In the genomic region with DNA sequence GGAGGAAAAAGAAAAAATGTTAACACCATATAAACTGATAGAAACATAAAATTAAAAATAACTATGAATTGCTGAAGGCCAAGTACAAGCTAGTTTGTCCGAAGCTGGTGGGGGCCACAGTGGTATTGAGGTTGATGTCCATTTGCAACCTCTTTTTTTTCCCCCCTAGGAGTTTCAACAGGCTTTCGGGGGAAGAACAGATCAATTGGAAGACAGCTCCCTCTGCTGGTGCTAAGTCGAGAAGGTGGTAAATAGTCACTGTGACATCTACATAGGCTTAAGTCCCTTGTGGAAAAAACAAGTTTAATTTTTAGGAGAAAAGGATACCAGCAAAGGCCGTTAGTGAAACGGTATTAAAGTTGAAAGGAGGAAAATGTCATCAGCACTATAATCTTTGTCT, we compare ENCODE assay signal across 8 cellular contexts.
A peak's percentile ranks its signal among the peaks of the same experiment; 100 is the strongest.
DNase-seq lines count a peak whose midpoint lies in the region; ATAC-seq and TF ChIP-seq lines count a peak whose summit lies in the region.

No MANE protein-coding gene starts in this region.

- DNase-seq in MCF 10A (ENCODE audit: unreplicated experiment) (peak; percentile 52), breast epithelium (ENCODE audit: low spot score in 2 of 2) (no peak), HT-29 (ENCODE audit: low spot score) (peak; percentile 49), RWPE2 (ENCODE audit: low spot score) (no peak), colonic mucosa (peak; percentile 39)
- peak in 7 of 10 donors; percentile 4 to 44 (median 29) for DNase-seq in naive thymus-derived CD8-positive, alpha-beta T cell

- CTCF ChIA-PET in MCF 10A (lab: Yijun Ruan, JAX) = interaction anchor here (0.5 to 6.7 kb wide), 29 partner anchors 9 to 1223 kb away, joined by 3 to 63 read pairs (median 4); no protein-coding TSS in a partner anchor

- POLR2A ChIA-PET in MCF 10A (lab: Yijun Ruan, JAX) = no interaction called here
- POLR2A ChIA-PET in naive thymus-derived CD8-positive, alpha-beta T cell (lab: Charles Lee) = no interaction called here

- no peak overlapping the region for H3K9ac ChIP-seq in colonic mucosa (ENCODE audit: low read depth in 2 of 2, low read length in 2 of 2)

- H3K36me3 ChIP-seq in breast epithelium (no peaks in the 10 kb centered on the region), RWPE2 (ENCODE audit: low read depth) (no peaks in the 10 kb centered on the region), colonic mucosa (no peaks in the 10 kb centered on the region)

- no peak for TF ChIP-seq POLR2A in breast epithelium (IDR thresholded peaks at IDR 0.05)

- intact Hi-C loops in MCF 10A (cut with micrococcal nuclease) = loop anchor here (1.0 to 5.0 kb wide), 2 partner anchors 205 to 454 kb away; no protein-coding TSS in a partner anchor
- intact Hi-C loops in breast epithelium (cut with DNase I; ENCODE audit: low total_unique reads) = no loop called here
- intact Hi-C loops in colonic mucosa (cut with DNase I) = loop anchor here (5.0 kb wide), 1 partner anchor 204 kb away; no protein-coding TSS in a partner anchor

- peaks cover 17% of the 10 kb centered on the region for H3K9me3 Mint-ChIP-seq in MCF 10A (ENCODE audit: unreplicated experiment)
- no peaks in the 10 kb centered on the region for H3K9me3 Mint-ChIP-seq in naive thymus-derived CD8-positive, alpha-beta T cell

- H3K4me1 ChIP-seq in breast epithelium = no peaks in the 10 kb centered on the region
- no peaks in the 10 kb centered on the region for H3K4me1 ChIP-seq in RWPE2 (ENCODE audit: insufficient read depth, poor library complexity, severe bottlenecking)
- no peaks in the 10 kb centered on the region for H3K4me1 ChIP-seq in colonic mucosa

- H3K27ac Mint-ChIP-seq in MCF 10A (ENCODE audit: low read depth, unreplicated experiment) = no peak overlapping the region
- no peak overlapping the region for H3K27ac Mint-ChIP-seq in naive thymus-derived CD8-positive, alpha-beta T cell

- peak; percentile 53 for TF ChIP-seq CTCF in MCF 10A (IDR thresholded peaks at IDR 0.05; ENCODE audit: unreplicated experiment)
- peak in 1 of 3 donors; percentile 34 for TF ChIP-seq CTCF in breast epithelium (IDR thresholded peaks at IDR 0.05)
- TF ChIP-seq CTCF in RWPE2 (IDR thresholded peaks at IDR 0.05; ENCODE audit: poor library complexity, severe bottlenecking) = peak; percentile 42
- TF ChIP-seq CTCF in colonic mucosa (IDR thresholded peaks at IDR 0.05) = peak; percentile 63

- no peaks in the 10 kb centered on the region for H3K9me3 ChIP-seq in breast epithelium
- H3K9me3 ChIP-seq in RWPE2 (ENCODE audit: severe bottlenecking) = no peaks in the 10 kb centered on the region
- H3K9me3 ChIP-seq in colonic mucosa = no peaks in the 10 kb centered on the region

- H3K4me3 ChIP-seq in breast epithelium (no peak overlapping the region), RWPE2 (ENCODE audit: severe bottlenecking) (no peak overlapping the region), colonic mucosa (no peak overlapping the region)

- peaks cover 0 to 23% of the 10 kb centered on the region in 2 donors for H3K27me3 ChIP-seq in breast epithelium
- H3K27me3 ChIP-seq in RWPE2 (ENCODE audit: insufficient read depth, poor library complexity, severe bottlenecking) = no peaks in the 10 kb centered on the region
- H3K27me3 ChIP-seq in colonic mucosa = no peaks in the 10 kb centered on the region

- ATAC-seq in RWPE2 (ENCODE audit: low read depth) = no peak
- ATAC-seq in naive thymus-derived CD8-positive, alpha-beta T cell = no peak
- ATAC-seq in HG02623 (IDR thresholded peaks at IDR 0.05; ENCODE audit: unreplicated experiment) = no peak
- ATAC-seq in GM21619 (IDR thresholded peaks at IDR 0.05; ENCODE audit: unreplicated experiment) = no peak

- no peak overlapping the region for H3K4me3 Mint-ChIP-seq in MCF 10A (ENCODE audit: unreplicated experiment)
- H3K4me3 Mint-ChIP-seq in naive thymus-derived CD8-positive, alpha-beta T cell = no peak overlapping the region

- H3K27ac ChIP-seq in breast epithelium (no peak overlapping the region), RWPE2 (ENCODE audit: poor library complexity, severe bottlenecking) (no peak overlapping the region), colonic mucosa (no peak overlapping the region)

- H3K4me1 Mint-ChIP-seq in MCF 10A (ENCODE audit: insufficient read depth, unreplicated experiment) = no peaks in the 10 kb centered on the region
- H3K4me1 Mint-ChIP-seq in naive thymus-derived CD8-positive, alpha-beta T cell = peaks cover 0 to 8% (median 7%) of the 10 kb centered on the region in 4 donors

- peaks cover 16% of the 10 kb centered on the region for H3K27me3 Mint-ChIP-seq in MCF 10A (ENCODE audit: insufficient read depth, unreplicated experiment)
- H3K27me3 Mint-ChIP-seq in naive thymus-derived CD8-positive, alpha-beta T cell = peaks cover 0 to 2% (median 0%) of the 10 kb centered on the region in 5 donors

- no TSS peak for BruUV-seq in MCF 10A (replicated peaks; lab: Mats Ljungman, UMichigan)

- no peaks in the 10 kb centered on the region for H3K36me3 Mint-ChIP-seq in MCF 10A (ENCODE audit: insufficient read depth, unreplicated experiment)
- no peaks in the 10 kb centered on the region for H3K36me3 Mint-ChIP-seq in naive thymus-derived CD8-positive, alpha-beta T cell

Comparison
In these comparisons a context has a peak if more than half of its experiments do, and no peak if none do; other contexts are left out.
1. DNase-seq: peak in MCF 10A (single experiment), HT-29 (single experiment), colonic mucosa (single experiment) and naive thymus-derived CD8-positive, alpha-beta T cell (7 of 10); none in breast epithelium (0 of 2) and RWPE2 (single experiment).